ENCODE assay signal across 2 cellular contexts in genomic region chr10:63665765-63666164, GRCh38.
TF ChIP-seq lines count a peak whose summit lies in the region.

No MANE protein-coding gene starts in this region.

TF ChIP-seq in IMR-90, 13 proteins besides CTCF, POLR2A, EP300 and RAD21 (continued from another document):
- TF ChIP-seq MXI1 (IDR thresholded peaks at IDR 0.05; ENCODE audit: borderline replicate concordance, low read depth, low read length) (no peak), CEBPB (IDR thresholded peaks at IDR 0.05; ENCODE audit: low read depth, low read length) (no peak), NFE2L2 (IDR thresholded peaks at IDR 0.05; ENCODE audit: low read depth, low read length) (no peak)

TF ChIP-seq in K562, 482 proteins besides CTCF, POLR2A, EP300 and RAD21 (continued from another document):
- TF ChIP-seq ZNF384 (IDR thresholded peaks at IDR 0.05; ENCODE audit: low read depth, low read length) (0 out of 2 replicates have a peak, but pooled peaks have one; percentile 16), MAFK (IDR thresholded peaks at IDR 0.05; ENCODE audit: low read length) (no peak), ARID1B (IDR thresholded peaks at IDR 0.05) (peak; percentile 38; the same call in 1 of the 2 replicates), ZFP36 (IDR thresholded peaks at IDR 0.05; ENCODE audit: low read depth, low read length, partially characterized antibody) (no peak), CEBPG (CRISPR knock-in tag; IDR thresholded peaks at IDR 0.05) (no peak), CEBPG (tag; conservative IDR thresholded peaks at IDR 0.05 in 1 of 2, IDR thresholded peaks at IDR 0.05 in 1 of 2) (0 out of 4 replicates have a peak, but pooled peaks of 1 of the 2 experiments have one; percentile 25), CREB5 (CRISPR knock-in tag; IDR thresholded peaks at IDR 0.05) (no peak), GTF2A2 (tag; IDR thresholded peaks at IDR 0.05) (no peak), CBFA2T3 (IDR thresholded peaks at IDR 0.05) (peak; percentile 59), RCOR1 (IDR thresholded peaks at IDR 0.05; ENCODE audit: borderline replicate concordance in 1 of 2, low read depth in 2 of 2, low read length in 2 of 2) (peak in 1 of 2 experiments; percentile 43; a peak in 1 of 4 replicates), LEF1 (IDR thresholded peaks at IDR 0.05) (no peak), SMAD1 (IDR thresholded peaks at IDR 0.05; ENCODE audit: low read depth, low read length, partially characterized antibody) (no peak), XRCC4 (IDR thresholded peaks at IDR 0.05; ENCODE audit: extremely low read depth, insufficient read depth, insufficient read length) (no peak), SREBF1 (IDR thresholded peaks at IDR 0.05; ENCODE audit: borderline replicate concordance, low read depth, low read length) (no peak), TAL1 (IDR thresholded peaks at IDR 0.05) (peak; percentile 23; the same call in 1 of the 2 replicates), ZNF609 (CRISPR knock-in tag; IDR thresholded peaks at IDR 0.05; ENCODE audit: borderline replicate concordance) (no peak), POLR2G (IDR thresholded peaks at IDR 0.05; ENCODE audit: low read depth, low read length) (no peak), TEAD4 (IDR thresholded peaks at IDR 0.05; ENCODE audit: low read length) (peak; percentile 63), TEAD4 (CRISPR knock-in tag; IDR thresholded peaks at IDR 0.05; ENCODE audit: borderline replicate concordance) (no peak)
